11 cellular contexts compared by ENCODE assay signal in the genomic region with DNA sequence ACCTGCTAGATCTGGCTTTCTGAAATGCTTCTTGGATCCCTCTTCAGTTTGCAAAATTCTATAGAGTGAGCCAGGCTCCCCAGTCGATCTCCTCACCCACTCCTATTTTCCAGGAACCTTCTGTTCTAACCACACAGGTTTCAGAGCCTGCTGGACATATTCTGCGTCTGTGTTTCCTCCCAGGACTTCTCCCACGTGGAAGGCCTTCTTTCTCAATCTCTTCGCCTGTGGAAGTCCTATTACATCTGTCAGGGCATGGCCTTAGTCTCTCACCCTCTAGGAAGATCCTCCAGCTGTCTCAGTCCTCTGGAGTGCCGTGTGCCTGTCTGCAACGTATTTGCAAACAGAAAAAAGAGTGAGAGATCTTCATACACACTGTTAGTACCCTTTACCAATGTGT. TPM values are rescaled to one million over a fixed set of nuclear protein-coding genes. Genes with fewer than 3 reads are reported as not detected.
DNase-seq lines count a peak whose midpoint lies in the region; ATAC-seq and TF ChIP-seq lines count a peak whose summit lies in the region.
"Had no signal": no experiment of that assay in that cellular context is flagged by ENCODE, and none has a peak within 500 bp of the region (broad histone marks: within the 10 kb centered on the region; RNA-seq: fewer than 3 reads in every experiment).

No MANE protein-coding gene starts in this region.

- no peak overlapping the region for H3K4me3 Mint-ChIP-seq in endodermal cell
- H3K4me3 Mint-ChIP-seq in naive thymus-derived CD4-positive, alpha-beta T cell = peak overlapping the region in 8 of 10 donors; percentile 4 to 71 (median 26)
- H3K4me3 Mint-ChIP-seq: stimulated activated naive CD8-positive, alpha-beta T cell treated with anti-CD3 and anti-CD28 coated beads, Interleukin-15, Interleukin-2, amounts not matched to agents 100 ng/mL and 50 ng/mL, for 24 hours had no signal

- H3K27me3 Mint-ChIP-seq in endodermal cell (ENCODE audit: insufficient read depth) = no peaks in the 10 kb centered on the region
- H3K27me3 Mint-ChIP-seq in naive thymus-derived CD4-positive, alpha-beta T cell = no peaks in the 10 kb centered on the region
- H3K27me3 Mint-ChIP-seq: stimulated activated naive CD8-positive, alpha-beta T cell treated with anti-CD3 and anti-CD28 coated beads, Interleukin-15, Interleukin-2, amounts not matched to agents 100 ng/mL and 50 ng/mL, for 24 hours had no signal

- WGBS in endodermal cell (ENCODE audit: insufficient coverage in 1 of 2, insufficient read length in 1 of 2), 2 experiments = 67 to 70% methylated on average over 5 to 6 of the region's 6 CpGs

- H3K4me1 ChIP-seq in endodermal cell (ENCODE audit: control insufficient read depth, insufficient read depth, low read length) = no peaks in the 10 kb centered on the region
- H3K4me1 ChIP-seq in naive thymus-derived CD4-positive, alpha-beta T cell (ENCODE audit: control insufficient read depth in 2 of 2, insufficient read depth in 2 of 2, low read length in 2 of 2) = peaks cover 4 to 7% of the 10 kb centered on the region in 2 donors

- TF ChIP-seq CTCF in endodermal cell (conservative IDR thresholded peaks at IDR 0.05) = no peak

- H3K9me3 ChIP-seq in endodermal cell (ENCODE audit: control insufficient read depth, low read length) = no peaks in the 10 kb centered on the region
- H3K9me3 ChIP-seq in naive thymus-derived CD4-positive, alpha-beta T cell (ENCODE audit: control insufficient read depth in 2 of 3, low read length in 3 of 3) = no peaks in the 10 kb centered on the region

- DNase-seq in Right ventricle myocardium inferior (ENCODE audit: missing footprints) = peak; percentile 20
- no peak for DNase-seq in cardiac septum (ENCODE audit: low spot score)
- DNase-seq in endodermal cell = peak; percentile 41
- DNase-seq in naive thymus-derived CD4-positive, alpha-beta T cell = no peak
- no peak for DNase-seq in COR-L47 (lab: John Stamatoyannopoulos, UW)
- no peak for DNase-seq in NCI-H1417 (lab: John Stamatoyannopoulos, UW)
- DNase-seq in SW 1271 (lab: John Stamatoyannopoulos, UW) = no peak
- no peak for DNase-seq in MV-4-11 (lab: John Stamatoyannopoulos, UW)
- DNase-seq: Calu3 had no signal

- H3K27me3 ChIP-seq in endodermal cell (ENCODE audit: control insufficient read depth, insufficient read depth, low read length, poor library complexity, severe bottlenecking) = no peaks in the 10 kb centered on the region
- no peaks in the 10 kb centered on the region for H3K27me3 ChIP-seq in naive thymus-derived CD4-positive, alpha-beta T cell (ENCODE audit: control insufficient read depth in 2 of 2, insufficient read depth in 2 of 2, low read length in 2 of 2)

- peak; percentile 41 for ATAC-seq in Right ventricle myocardium inferior
- no peak for ATAC-seq in naive thymus-derived CD4-positive, alpha-beta T cell

- H3K36me3 Mint-ChIP-seq in endodermal cell (ENCODE audit: low read depth) = peaks cover 20% of the 10 kb centered on the region
- H3K36me3 Mint-ChIP-seq in naive thymus-derived CD4-positive, alpha-beta T cell = peaks cover 0 to 8% (median 3%) of the 10 kb centered on the region in 5 donors

- peaks cover 12% of the 10 kb centered on the region for H3K4me1 Mint-ChIP-seq in endodermal cell
- H3K4me1 Mint-ChIP-seq in naive thymus-derived CD4-positive, alpha-beta T cell = peaks cover 4 to 19% (median 10%) of the 10 kb centered on the region in 7 donors

- H3K36me3 ChIP-seq in endodermal cell (ENCODE audit: control insufficient read depth, insufficient read depth, low read length) = peaks cover 8% of the 10 kb centered on the region
- H3K36me3 ChIP-seq in naive thymus-derived CD4-positive, alpha-beta T cell (ENCODE audit: control insufficient read depth in 2 of 3, insufficient read depth in 3 of 3, low read length in 3 of 3) = peaks cover 0 to 8% (median 0%) of the 10 kb centered on the region in 3 experiments

- H3K9me3 Mint-ChIP-seq in endodermal cell = no peaks in the 10 kb centered on the region
- peaks cover 0 to 1% (median 0%) of the 10 kb centered on the region in 11 donors for H3K9me3 Mint-ChIP-seq in naive thymus-derived CD4-positive, alpha-beta T cell
- H3K9me3 Mint-ChIP-seq: stimulated activated naive CD8-positive, alpha-beta T cell treated with anti-CD3 and anti-CD28 coated beads, Interleukin-15, Interleukin-2, amounts not matched to agents 100 ng/mL and 50 ng/mL, for 24 hours had no signal

- intact Hi-C loops in Right ventricle myocardium inferior (cut with DNase I) = loop anchor here (5.0 to 10.0 kb wide), 2 partner anchors 161 to 456 kb away; a partner anchor contains a TSS
- intact Hi-C loops in cardiac septum (cut with DNase I) = no loop called here
- intact Hi-C loops in naive thymus-derived CD4-positive, alpha-beta T cell (cut with micrococcal nuclease) = loop anchor here in 1 of 2 donors (5.0 kb wide), 1 partner anchor 209 kb away; no protein-coding TSS in a partner anchor

- H3K27ac Mint-ChIP-seq in endodermal cell = no peak overlapping the region
- peak overlapping the region; percentile 60 to 87 (median 83) for H3K27ac Mint-ChIP-seq in naive thymus-derived CD4-positive, alpha-beta T cell

- H3K9ac ChIP-seq in endodermal cell (ENCODE audit: extremely low read depth, low read length, poor library complexity, severe bottlenecking) = no peak overlapping the region

- CTCF ChIA-PET in naive thymus-derived CD4-positive, alpha-beta T cell (lab: Charles Lee) = interaction anchor here (1.0 to 2.1 kb wide), 2 partner anchors 31 to 40 kb away, joined by 5 to 8 read pairs; a partner anchor contains a TSS

- no peak overlapping the region for H3K4me3 ChIP-seq in endodermal cell (ENCODE audit: low read length)
- H3K4me3 ChIP-seq in naive thymus-derived CD4-positive, alpha-beta T cell (ENCODE audit: low read length) = no peak overlapping the region
- H3K4me3 ChIP-seq: lung had no signal

- POLR2A ChIA-PET in naive thymus-derived CD4-positive, alpha-beta T cell (lab: Charles Lee) = interaction anchor here (0.8 to 6.4 kb wide), 4 partner anchors 21 to 278 kb away, joined by 3 to 57 read pairs (median 4); a partner anchor contains a TSS

- H3K27ac ChIP-seq in endodermal cell (ENCODE audit: low read depth, low read length) = no peak overlapping the region
- H3K27ac ChIP-seq in naive thymus-derived CD4-positive, alpha-beta T cell (ENCODE audit: low read depth, low read length) = peak overlapping the region; percentile 6

RNA-seq across cellular contexts. Expression of a gene that starts 1.7 kb away (rescaled TPM):
- 23.3 TPM for total RNA-seq in Right ventricle myocardium inferior
- total RNA-seq in cardiac septum = 31.5 TPM
- 10 to 100 TPM; 52.9 to 72.8 TPM for total RNA-seq in endodermal cell
- 24.1 TPM for polyA plus RNA-seq in endodermal cell (2013, experiment 1 of 2)
- polyA plus RNA-seq in endodermal cell (2013, experiment 2 of 2) = 22.4 TPM
- total RNA-seq in naive thymus-derived CD4-positive, alpha-beta T cell = 10 to 100 TPM; 32.8 to 76.2 (median 50.5) TPM
- polyA plus RNA-seq in naive thymus-derived CD4-positive, alpha-beta T cell = 1 to 10 TPM; 6.2 to 6.9 TPM

RNA-seq across cellular contexts. Expression of a gene that starts 39.8 kb away (rescaled TPM):
- total RNA-seq in Right ventricle myocardium inferior = 23.8 TPM
- total RNA-seq in cardiac septum = 33.1 TPM
- total RNA-seq in endodermal cell = 100 to 1,000 TPM in 1 of 2 donors, 10 to 100 TPM in 1; 91.6 to 114 TPM
- polyA plus RNA-seq in endodermal cell (2013, experiment 1 of 2) = 60.9 TPM
- polyA plus RNA-seq in endodermal cell (2013, experiment 2 of 2) = 62.3 TPM
- total RNA-seq in naive thymus-derived CD4-positive, alpha-beta T cell = 100 to 1,000 TPM; 173 to 225 (median 189) TPM
- 10 to 100 TPM; 32.0 to 37.2 TPM for polyA plus RNA-seq in naive thymus-derived CD4-positive, alpha-beta T cell

Comparison
In these comparisons a context has a peak if more than half of its experiments do, and no peak if none do; other contexts are left out.
1. DNase-seq: peak in Right ventricle myocardium inferior (single experiment) and endodermal cell (single experiment); none in cardiac septum (single experiment), naive thymus-derived CD4-positive, alpha-beta T cell (0 of 9), COR-L47 (single experiment), NCI-H1417 (0 of 3), SW 1271 (0 of 2) and MV-4-11 (single experiment).